Comparison of ENCODE assay signal across 1 cellular context in genomic region chr2:26721267-26722032, GRCh38.
A peak's percentile ranks its signal among the peaks of the same experiment; 100 is the strongest.
TF ChIP-seq lines count a peak whose summit lies in the region.

No MANE protein-coding gene starts in this region.

TF ChIP-seq in HepG2, 621 proteins besides CTCF, POLR2A, EP300 and RAD21 (continued from another document and continues in another):
- 0 out of 2 replicates have a peak, but pooled peaks have one; percentile 30 for TF ChIP-seq NFAT5 (CRISPR knock-in tag; IDR thresholded peaks at IDR 0.05)
- TF ChIP-seq GATAD1 (CRISPR knock-in tag; IDR thresholded peaks at IDR 0.05): 0 out of 2 replicates have a peak, but pooled peaks have one; percentile 42
- no peak for TF ChIP-seq HNRNPUL1 (IDR thresholded peaks at IDR 0.05; ENCODE audit: low read depth, low read length)
- peak; percentile 35; the same call in 1 of the 2 replicates for TF ChIP-seq SAP130 (CRISPR knock-in tag; IDR thresholded peaks at IDR 0.05; ENCODE audit: low read depth)
- TF ChIP-seq MZF1 (CRISPR knock-in tag; IDR thresholded peaks at IDR 0.05; ENCODE audit: borderline replicate concordance): no peak
- no peak for TF ChIP-seq MBNL3 (CRISPR knock-in tag; conservative IDR thresholded peaks at IDR 0.05)
- no peak for TF ChIP-seq EEA1 (CRISPR knock-in tag; IDR thresholded peaks at IDR 0.05; ENCODE audit: borderline replicate concordance)
- no peak for TF ChIP-seq ZSCAN5A (CRISPR knock-in tag; IDR thresholded peaks at IDR 0.05; ENCODE audit: borderline replicate concordance)
- no peak for TF ChIP-seq GLMP (CRISPR knock-in tag; IDR thresholded peaks at IDR 0.05; ENCODE audit: borderline replicate concordance)
- no peak for TF ChIP-seq NFYB (CRISPR knock-in tag; IDR thresholded peaks at IDR 0.05)
- no peak for TF ChIP-seq ZNF570 (CRISPR knock-in tag; IDR thresholded peaks at IDR 0.05; ENCODE audit: borderline replicate concordance)
- no peak for TF ChIP-seq SNAI1 (CRISPR knock-in tag; IDR thresholded peaks at IDR 0.05; ENCODE audit: borderline replicate concordance)
- no peak for TF ChIP-seq ZNF839 (CRISPR knock-in tag; IDR thresholded peaks at IDR 0.05; ENCODE audit: borderline replicate concordance)
- TF ChIP-seq ELK4 (CRISPR knock-in tag; IDR thresholded peaks at IDR 0.05; ENCODE audit: borderline replicate concordance): no peak
- TF ChIP-seq REPIN1 (CRISPR knock-in tag; IDR thresholded peaks at IDR 0.05; ENCODE audit: borderline replicate concordance, low read depth): peak; percentile 69; the same call in 1 of the 2 replicates
- TF ChIP-seq TBX3 (IDR thresholded peaks at IDR 0.05; ENCODE audit: borderline replicate concordance): peak; percentile 62; the same call in 1 of the 2 replicates
- peak; percentile 75; the same call in 1 of the 2 replicates for TF ChIP-seq GATA4 (IDR thresholded peaks at IDR 0.05; ENCODE audit: borderline replicate concordance, low read depth)
- TF ChIP-seq ZNF766 (CRISPR knock-in tag; IDR thresholded peaks at IDR 0.05; ENCODE audit: borderline replicate concordance): no peak
- TF ChIP-seq PATZ1 (CRISPR knock-in tag; IDR thresholded peaks at IDR 0.05): peak; percentile 72; the same call in 1 of the 2 replicates
- TF ChIP-seq BRCA1 (CRISPR knock-in tag; IDR thresholded peaks at IDR 0.05): no peak
- TF ChIP-seq RARG (CRISPR knock-in tag; IDR thresholded peaks at IDR 0.05; ENCODE audit: low read depth): no peak
- no peak for TF ChIP-seq CENPBD1 (CRISPR knock-in tag; IDR thresholded peaks at IDR 0.05; ENCODE audit: borderline replicate concordance, low read depth)
- TF ChIP-seq TGIF2 (CRISPR knock-in tag; IDR thresholded peaks at IDR 0.05): no peak
- no peak for TF ChIP-seq ZNF737 (CRISPR knock-in tag; IDR thresholded peaks at IDR 0.05; ENCODE audit: borderline replicate concordance)
- no peak for TF ChIP-seq WIZ (CRISPR knock-in tag; IDR thresholded peaks at IDR 0.05)
- TF ChIP-seq TBL1XR1 (IDR thresholded peaks at IDR 0.05; ENCODE audit: borderline replicate concordance, low read length, partially characterized antibody): no peak
- peak; percentile 60 for TF ChIP-seq XRCC5 (optimal IDR thresholded peaks at IDR 0.05; ENCODE audit: low read length)
- TF ChIP-seq ZNF343 (CRISPR knock-in tag; IDR thresholded peaks at IDR 0.05): no peak
- TF ChIP-seq RFX5 (IDR thresholded peaks at IDR 0.05; ENCODE audit: low read depth, low read length): no peak
- TF ChIP-seq RCOR2 (CRISPR knock-in tag; IDR thresholded peaks at IDR 0.05): 0 out of 2 replicates have a peak, but pooled peaks have one; percentile 49
- no peak for TF ChIP-seq CERS6 (CRISPR knock-in tag; IDR thresholded peaks at IDR 0.05)
- no peak for TF ChIP-seq ZC3H4 (CRISPR knock-in tag; IDR thresholded peaks at IDR 0.05; ENCODE audit: borderline replicate concordance)
- no peak for TF ChIP-seq CEBPZ (IDR thresholded peaks at IDR 0.05; ENCODE audit: low read length)
- no peak for TF ChIP-seq RNF2 (conservative IDR thresholded peaks at IDR 0.05; ENCODE audit: low read depth)
- no peak for TF ChIP-seq SMAD1 (CRISPR knock-in tag; IDR thresholded peaks at IDR 0.05; ENCODE audit: borderline replicate concordance, low read depth)
- TF ChIP-seq KDM5A (IDR thresholded peaks at IDR 0.05; ENCODE audit: borderline replicate concordance, low read length): no peak
- TF ChIP-seq ELF3 (CRISPR knock-in tag; IDR thresholded peaks at IDR 0.05): 0 out of 2 replicates have a peak, but pooled peaks have one; percentile 23
- TF ChIP-seq ZNF329 (CRISPR knock-in tag; IDR thresholded peaks at IDR 0.05; ENCODE audit: low read depth): no peak
- TF ChIP-seq ZNF83 (CRISPR knock-in tag; IDR thresholded peaks at IDR 0.05; ENCODE audit: borderline replicate concordance): no peak
- no peak for TF ChIP-seq CENPT (CRISPR knock-in tag; IDR thresholded peaks at IDR 0.05; ENCODE audit: low read depth)
- TF ChIP-seq TCF12 (IDR thresholded peaks at IDR 0.05): no peak
- TF ChIP-seq TCF12 (CRISPR knock-in tag; IDR thresholded peaks at IDR 0.05): no peak
- peak; percentile 92 for TF ChIP-seq BCL6 (CRISPR knock-in tag; IDR thresholded peaks at IDR 0.05)
- peak; percentile 46 for TF ChIP-seq ZNF781 (CRISPR knock-in tag; IDR thresholded peaks at IDR 0.05; ENCODE audit: borderline replicate concordance, not compliant biosample characterization)
- TF ChIP-seq NRL (CRISPR knock-in tag; IDR thresholded peaks at IDR 0.05; ENCODE audit: borderline replicate concordance): no peak; the same call in 1 of the 2 replicates
- peak; percentile 74; the same call in 1 of the 2 replicates for TF ChIP-seq TFAP4 (IDR thresholded peaks at IDR 0.05; ENCODE audit: borderline replicate concordance, low read depth)
- no peak for TF ChIP-seq ZNF749 (CRISPR knock-in tag; IDR thresholded peaks at IDR 0.05; ENCODE audit: borderline replicate concordance)
